In the genomic region with DNA sequence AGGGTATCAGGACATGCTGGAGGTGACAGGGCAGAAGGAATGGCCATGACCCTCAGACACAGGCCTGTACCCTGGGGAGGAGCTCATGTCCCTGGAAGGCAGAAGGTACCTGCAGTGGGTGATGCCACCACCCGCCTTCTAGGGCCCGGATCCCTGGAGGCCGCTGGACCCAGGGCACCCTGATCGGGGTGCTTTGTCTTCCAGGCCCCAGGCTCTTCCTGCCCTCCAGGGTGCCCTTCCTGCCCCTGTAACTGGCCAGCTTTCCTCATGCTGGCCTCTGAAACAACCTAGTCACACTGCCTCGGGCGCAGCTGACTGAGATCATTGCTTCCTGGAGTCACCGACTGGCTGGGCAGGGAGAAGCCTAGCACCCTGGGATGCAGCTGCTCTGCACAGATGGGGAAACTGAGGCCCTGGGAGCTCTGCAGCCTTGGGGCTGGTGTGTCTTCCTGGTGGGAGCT, we compare ENCODE assay signal across 14 cellular contexts. TPM values are rescaled to one million over a fixed set of nuclear protein-coding genes. Genes with fewer than 3 reads are reported as not detected.
DNase-seq lines count a peak whose midpoint lies in the region; ATAC-seq and TF ChIP-seq lines count a peak whose summit lies in the region.
"Had no signal": no experiment of that assay in that cellular context is flagged by ENCODE, and none has a peak within 500 bp of the region (broad histone marks: within the 10 kb centered on the region; RNA-seq: fewer than 3 reads in every experiment).

No MANE protein-coding gene starts in this region.

- no peaks in the 10 kb centered on the region for H3K9me2 ChIP-seq in Loucy (replicated peaks; ENCODE audit: low read depth, low read length)

- peaks cover 79% of the 10 kb centered on the region for H3K4me1 Mint-ChIP-seq in activated CD4-positive, alpha-beta T cell treated with anti-CD3 and anti-CD28 coated beads, Interleukin-2, amount 10 ng/mL, durations not matched to agents 24 days and 14 days
- peaks cover 74% of the 10 kb centered on the region for H3K4me1 Mint-ChIP-seq in activated naive CD8-positive, alpha-beta T cell treated with anti-CD3 and anti-CD28 coated beads, Interleukin-2, amount 10 ng/mL, durations not matched to agents 7 days and 5 days

- H3K4me3 ChIP-seq in Loucy (ENCODE audit: low read length, poor library complexity, severe bottlenecking) (peak overlapping the region; percentile 48), osteoblast (ENCODE audit: insufficient read depth, low read length) (no peak overlapping the region)
- H3K4me3 ChIP-seq: thoracic aorta had no signal

- H3K79me2 ChIP-seq in Loucy (ENCODE audit: insufficient read depth, low read length) (peaks cover 98% of the 10 kb centered on the region), osteoblast (ENCODE audit: insufficient read depth, low read length) (peaks cover 78% of the 10 kb centered on the region)

- no peak for DNase-seq in activated CD4-positive, alpha-beta T cell treated with anti-CD3 and anti-CD28 coated beads, Interleukin-2, amount 10 ng/mL, durations not matched to agents 24 days and 14 days
- no peak for DNase-seq in activated CD4-positive, alpha-beta T cell treated with anti-CD3 and anti-CD28 coated beads, Interleukin-2, amount 50 U/mL, for 4 hours
- peak; percentile 47 for DNase-seq in activated naive CD8-positive, alpha-beta T cell treated with anti-CD3 and anti-CD28 coated beads, Interleukin-2, amount 10 ng/mL, durations not matched to agents 7 days and 5 days
- DNase-seq in osteoblast (ENCODE audit: insufficient read length, low spot score, missing footprints): peak; percentile 78
- DNase-seq in stimulated activated naive CD4-positive, alpha-beta T cell (lab: John Stamatoyannopoulos, UW): no peak
- DNase-seq in NK-92 treated with Interleukin-12 subunit alpha and Interleukin-12 subunit beta, amount 100 ng/mL, for 24 hours (lab: John Stamatoyannopoulos, UW): no peak
- DNase-seq: activated CD4-positive, alpha-beta T cell treated with anti-CD3 and anti-CD28 coated beads for 4 hours; Calu3; mammary epithelial cell; NCI-H2227 treated with DMSO at 0.1 percent for 48 hours; occipital lobe had no signal

- POLR2A ChIA-PET in activated naive CD8-positive, alpha-beta T cell treated with anti-CD3 and anti-CD28 coated beads, Interleukin-2, amount 10 ng/mL, durations not matched to agents 7 days and 5 days (lab: Charles Lee): interaction anchor here (0.8 to 4.1 kb wide), 5 partner anchors 7 to 39 kb away, joined by 3 to 39 read pairs (median 5); a partner anchor contains a TSS

- H3K9ac ChIP-seq in Loucy (ENCODE audit: low read depth, low read length, poor library complexity, severe bottlenecking): peak overlapping the region; percentile 86

- no peak overlapping the region for H3K27ac ChIP-seq in osteoblast (ENCODE audit: low read depth, low read length)
- H3K27ac ChIP-seq: thoracic aorta had no signal

- peak overlapping the region; percentile 17 for H3K4me3 Mint-ChIP-seq in activated CD4-positive, alpha-beta T cell treated with anti-CD3 and anti-CD28 coated beads, Interleukin-2, amount 10 ng/mL, durations not matched to agents 24 days and 14 days
- peak overlapping the region; percentile 93 for H3K4me3 Mint-ChIP-seq in activated naive CD8-positive, alpha-beta T cell treated with anti-CD3 and anti-CD28 coated beads, Interleukin-2, amount 10 ng/mL, durations not matched to agents 7 days and 5 days

- intact Hi-C loops in activated CD4-positive, alpha-beta T cell treated with anti-CD3 and anti-CD28 coated beads, Interleukin-2, amount 10 ng/mL, durations not matched to agents 24 days and 14 days (cut with micrococcal nuclease): no loop called here

- no peaks in the 10 kb centered on the region; the same call in 1 of the 2 replicates for H3F3A ChIP-seq in Loucy (ENCODE audit: low read depth)

- no peaks in the 10 kb centered on the region for H3K9me3 Mint-ChIP-seq in activated CD4-positive, alpha-beta T cell treated with anti-CD3 and anti-CD28 coated beads, Interleukin-2, amount 10 ng/mL, durations not matched to agents 24 days and 14 days
- H3K9me3 Mint-ChIP-seq in activated naive CD8-positive, alpha-beta T cell treated with anti-CD3 and anti-CD28 coated beads, Interleukin-2, amount 10 ng/mL, durations not matched to agents 7 days and 5 days: no peaks in the 10 kb centered on the region

- H3K4me1 ChIP-seq in Loucy (ENCODE audit: insufficient read depth, low read length, poor library complexity, severe bottlenecking) (peaks cover 70% of the 10 kb centered on the region), osteoblast (ENCODE audit: insufficient read depth, low read length) (peaks cover 1% of the 10 kb centered on the region)

- H2AFZ ChIP-seq in Loucy (ENCODE audit: low read length) (no peak overlapping the region), osteoblast (ENCODE audit: low read length) (no peak overlapping the region)

- H3K9me3 ChIP-seq in Loucy (ENCODE audit: insufficient read depth, low read depth, low read length) (no peaks in the 10 kb centered on the region), osteoblast (ENCODE audit: low read depth, low read length) (no peaks in the 10 kb centered on the region)
- H3K9me3 ChIP-seq: thoracic aorta had no signal

- H3K4me2 ChIP-seq in Loucy (ENCODE audit: low read depth, low read length, poor library complexity, severe bottlenecking) (peak overlapping the region; percentile 99), osteoblast (ENCODE audit: insufficient read depth, low read length) (no peak overlapping the region)

- peaks cover 3% of the 10 kb centered on the region for H4K20me1 ChIP-seq in Loucy (ENCODE audit: insufficient read depth, low read length, poor library complexity, severe bottlenecking)
- H4K20me1 ChIP-seq in osteoblast (ENCODE audit: insufficient read depth, low read length): peaks cover 59% of the 10 kb centered on the region

- TF ChIP-seq CTCF in Loucy (conservative IDR thresholded peaks at IDR 0.05; ENCODE audit: low read length) (no peak), osteoblast (IDR thresholded peaks at IDR 0.05; ENCODE audit: extremely low read depth, low read depth, low read length) (no peak)

- H3K27me3 Mint-ChIP-seq in activated CD4-positive, alpha-beta T cell treated with anti-CD3 and anti-CD28 coated beads, Interleukin-2, amount 10 ng/mL, durations not matched to agents 24 days and 14 days: no peaks in the 10 kb centered on the region
- H3K27me3 Mint-ChIP-seq in activated naive CD8-positive, alpha-beta T cell treated with anti-CD3 and anti-CD28 coated beads, Interleukin-2, amount 10 ng/mL, durations not matched to agents 7 days and 5 days: no peaks in the 10 kb centered on the region

- peak overlapping the region; percentile 70 for H3K27ac Mint-ChIP-seq in activated CD4-positive, alpha-beta T cell treated with anti-CD3 and anti-CD28 coated beads, Interleukin-2, amount 10 ng/mL, durations not matched to agents 24 days and 14 days
- peak overlapping the region; percentile 99 for H3K27ac Mint-ChIP-seq in activated naive CD8-positive, alpha-beta T cell treated with anti-CD3 and anti-CD28 coated beads, Interleukin-2, amount 10 ng/mL, durations not matched to agents 7 days and 5 days

- no peaks in the 10 kb centered on the region for H3K36me3 ChIP-seq in Loucy (ENCODE audit: insufficient read depth, low read length)
- H3K36me3 ChIP-seq in osteoblast (ENCODE audit: insufficient read depth, low read length): no peaks in the 10 kb centered on the region
- H3K36me3 ChIP-seq: thoracic aorta had no signal

- H3K27me3 ChIP-seq in Loucy (ENCODE audit: insufficient read depth, low read length, poor library complexity, severe bottlenecking) (no peaks in the 10 kb centered on the region), osteoblast (ENCODE audit: insufficient read depth, low read length) (no peaks in the 10 kb centered on the region)

- no peak for ATAC-seq in activated naive CD8-positive, alpha-beta T cell treated with anti-CD3 and anti-CD28 coated beads, Interleukin-2, amount 10 ng/mL, durations not matched to agents 7 days and 5 days (ENCODE audit: low read depth)
- ATAC-seq in GM18511 (IDR thresholded peaks at IDR 0.05; ENCODE audit: unreplicated experiment): no peak

- peaks cover 25% of the 10 kb centered on the region for H3K36me3 Mint-ChIP-seq in activated CD4-positive, alpha-beta T cell treated with anti-CD3 and anti-CD28 coated beads, Interleukin-2, amount 10 ng/mL, durations not matched to agents 24 days and 14 days (ENCODE audit: low read depth)
- peaks cover 13% of the 10 kb centered on the region for H3K36me3 Mint-ChIP-seq in activated naive CD8-positive, alpha-beta T cell treated with anti-CD3 and anti-CD28 coated beads, Interleukin-2, amount 10 ng/mL, durations not matched to agents 7 days and 5 days

RNA-seq across cellular contexts. Expression of a gene that starts 5.8 kb away (rescaled TPM):
- 85.6 and 86.2 TPM in 2 replicates for total RNA-seq in activated CD4-positive, alpha-beta T cell treated with anti-CD3 and anti-CD28 coated beads, Interleukin-2, amount 10 ng/mL, durations not matched to agents 24 days and 14 days
- 100 to 1,000 TPM; 172 to 177 TPM for total RNA-seq in activated naive CD8-positive, alpha-beta T cell treated with anti-CD3 and anti-CD28 coated beads, Interleukin-2, amount 10 ng/mL, durations not matched to agents 7 days and 5 days
- total RNA-seq in osteoblast: 49.5 and 51.0 TPM in 2 replicates

Comparison
In these comparisons a context has a peak if more than half of its experiments do, and no peak if none do; other contexts are left out.
1. DNase-seq: peak in activated naive CD8-positive, alpha-beta T cell treated with anti-CD3 and anti-CD28 coated beads, Interleukin-2, amount 10 ng/mL, durations not matched to agents 7 days and 5 days (single experiment) and osteoblast (single experiment); none in activated CD4-positive, alpha-beta T cell treated with anti-CD3 and anti-CD28 coated beads, Interleukin-2, amount 10 ng/mL, durations not matched to agents 24 days and 14 days (single experiment), activated CD4-positive, alpha-beta T cell treated with anti-CD3 and anti-CD28 coated beads, Interleukin-2, amount 50 U/mL, for 4 hours (0 of 2), stimulated activated naive CD4-positive, alpha-beta T cell (0 of 6) and NK-92 treated with Interleukin-12 subunit alpha and Interleukin-12 subunit beta, amount 100 ng/mL, for 24 hours (single experiment).